ENCODE assay signal across 9 cellular contexts in genomic region chr19:4830332-4830731, GRCh38. TPM values are rescaled to one million over a fixed set of nuclear protein-coding genes. Genes with fewer than 3 reads are reported as not detected.
DNase-seq lines count a peak whose midpoint lies in the region; ATAC-seq and TF ChIP-seq lines count a peak whose summit lies in the region.
"Had no signal": no experiment of that assay in that cellular context is flagged by ENCODE, and none has a peak within 500 bp of the region (broad histone marks: within the 10 kb centered on the region; RNA-seq: fewer than 3 reads in every experiment).

No MANE protein-coding gene starts in this region.

- no peak overlapping the region for H2AFZ ChIP-seq in OCI-LY7 (ENCODE audit: low read length)

- no peaks in the 10 kb centered on the region for H3K36me3 ChIP-seq in CD4-positive, CD25-positive, alpha-beta regulatory T cell (ENCODE audit: control insufficient read depth, insufficient read depth, low read length)
- peaks cover 16% of the 10 kb centered on the region for H3K36me3 ChIP-seq in OCI-LY7 (ENCODE audit: insufficient read depth, low read length)
- H3K36me3 ChIP-seq in endodermal cell (ENCODE audit: control insufficient read depth, insufficient read depth, low read length): no peaks in the 10 kb centered on the region

- no peaks in the 10 kb centered on the region for H3K9me3 ChIP-seq in CD4-positive, CD25-positive, alpha-beta regulatory T cell (ENCODE audit: control insufficient read depth in 2 of 2, low read length in 2 of 2)
- no peaks in the 10 kb centered on the region for H3K9me3 ChIP-seq in OCI-LY7 (ENCODE audit: low read length)
- H3K9me3 ChIP-seq in endodermal cell (ENCODE audit: control insufficient read depth, low read length): no peaks in the 10 kb centered on the region

- H3K27ac ChIP-seq in CD4-positive, CD25-positive, alpha-beta regulatory T cell (ENCODE audit: insufficient read depth, low read length, poor library complexity, severe bottlenecking): peak overlapping the region; percentile 90
- H3K27ac ChIP-seq in OCI-LY7 (ENCODE audit: low read depth, low read length, poor library complexity, severe bottlenecking): peak overlapping the region; percentile 77
- no peak overlapping the region for H3K27ac ChIP-seq in endodermal cell (ENCODE audit: low read depth, low read length)

- no peaks in the 10 kb centered on the region for H3K9me3 Mint-ChIP-seq in CD4-positive, CD25-positive, alpha-beta regulatory T cell
- H3K9me3 Mint-ChIP-seq in endodermal cell: peaks cover 4% of the 10 kb centered on the region
- no peaks in the 10 kb centered on the region for H3K9me3 Mint-ChIP-seq in osteocyte (ENCODE audit: unreplicated experiment)

- no TSS peak for BruUV-seq in OCI-LY7 (replicated peaks; lab: Mats Ljungman, UMichigan)

- no peaks in the 10 kb centered on the region for H3K36me3 Mint-ChIP-seq in CD4-positive, CD25-positive, alpha-beta regulatory T cell
- H3K36me3 Mint-ChIP-seq in endodermal cell (ENCODE audit: low read depth) (no peaks in the 10 kb centered on the region), osteocyte (ENCODE audit: unreplicated experiment) (no peaks in the 10 kb centered on the region)

- H3K4me2 ChIP-seq in OCI-LY7 (ENCODE audit: low read length): peak overlapping the region; percentile 73

- H3K9ac ChIP-seq in endodermal cell (ENCODE audit: extremely low read depth, low read length, poor library complexity, severe bottlenecking): no peak overlapping the region

- POLR2A ChIA-PET in OCI-LY7 (lab: Charles Lee): interaction anchor here (1.7 kb wide), 1 partner anchor 19 kb away, joined by 7 read pairs; no protein-coding TSS in a partner anchor

- DNase-seq in CD4-positive, CD25-positive, alpha-beta regulatory T cell: no peak
- DNase-seq in OCI-LY7 (ENCODE audit: low spot score) (no peak), endodermal cell (no peak), osteocyte (ENCODE audit: extremely low spot score, unreplicated experiment) (no peak), NCI-H187 treated with DMSO at 0.1 percent for 48 hours (lab: John Stamatoyannopoulos, UW) (no peak), DMS153 (lab: John Stamatoyannopoulos, UW) (no peak), anterior cingulate cortex (lab: John Stamatoyannopoulos, UW) (no peak), NCI-H2029 treated with DMSO at 0.1 percent for 48 hours (lab: John Stamatoyannopoulos, UW) (no peak)
- DNase-seq: head of caudate nucleus had no signal

- H3K27ac Mint-ChIP-seq in CD4-positive, CD25-positive, alpha-beta regulatory T cell: peak overlapping the region; percentile 90 to 93 (median 93)
- H3K27ac Mint-ChIP-seq in endodermal cell (no peak overlapping the region), osteocyte (ENCODE audit: unreplicated experiment) (peak overlapping the region; percentile 76)

- H3K79me2 ChIP-seq in OCI-LY7 (ENCODE audit: insufficient read depth, low read depth, low read length): peaks cover 63% of the 10 kb centered on the region

- WGBS in endodermal cell (ENCODE audit: insufficient coverage in 1 of 2, insufficient read length in 1 of 2), 2 experiments: 91 to 100% methylated on average over 1 to 6 of the region's 6 CpGs

- H3K4me1 Mint-ChIP-seq in CD4-positive, CD25-positive, alpha-beta regulatory T cell: peaks cover 0 to 34% (median 17%) of the 10 kb centered on the region in 4 donors
- H3K4me1 Mint-ChIP-seq in endodermal cell (no peaks in the 10 kb centered on the region), osteocyte (ENCODE audit: unreplicated experiment) (peaks cover 20% of the 10 kb centered on the region)

- intact Hi-C loops in OCI-LY7 (cut with micrococcal nuclease; ENCODE audit: unreplicated experiment): no loop called here

- H3K27me3 Mint-ChIP-seq in CD4-positive, CD25-positive, alpha-beta regulatory T cell: no peaks in the 10 kb centered on the region
- peaks cover 19% of the 10 kb centered on the region for H3K27me3 Mint-ChIP-seq in endodermal cell (ENCODE audit: insufficient read depth)
- H3K27me3 Mint-ChIP-seq in osteocyte (ENCODE audit: unreplicated experiment): no peaks in the 10 kb centered on the region

- ATAC-seq in CD4-positive, CD25-positive, alpha-beta regulatory T cell (ENCODE audit: low read depth in 2 of 2): no peak

- peaks cover 27% of the 10 kb centered on the region for H3K4me1 ChIP-seq in CD4-positive, CD25-positive, alpha-beta regulatory T cell (ENCODE audit: control insufficient read depth, insufficient read depth, low read length, poor library complexity, severe bottlenecking)
- H3K4me1 ChIP-seq in OCI-LY7 (ENCODE audit: insufficient read depth, low read length, poor library complexity, severe bottlenecking) (peaks cover 46% of the 10 kb centered on the region), endodermal cell (ENCODE audit: control insufficient read depth, insufficient read depth, low read length) (no peaks in the 10 kb centered on the region)

- peak overlapping the region; percentile 92 to 94 (median 94) for H3K4me3 Mint-ChIP-seq in CD4-positive, CD25-positive, alpha-beta regulatory T cell
- H3K4me3 Mint-ChIP-seq in endodermal cell: peak overlapping the region; percentile 52
- H3K4me3 Mint-ChIP-seq in osteocyte (ENCODE audit: unreplicated experiment): peak overlapping the region; percentile 82

- no peaks in the 10 kb centered on the region for H4K20me1 ChIP-seq in OCI-LY7 (ENCODE audit: insufficient read depth, low read length)

- H3K9me2 ChIP-seq in OCI-LY7 (ENCODE audit: insufficient read depth, low read length): no peaks in the 10 kb centered on the region

- peak overlapping the region; percentile 88 for H3K4me3 ChIP-seq in CD4-positive, CD25-positive, alpha-beta regulatory T cell (ENCODE audit: low read depth, low read length)
- H3K4me3 ChIP-seq in OCI-LY7 (ENCODE audit: low read depth, low read length, poor library complexity, severe bottlenecking) (peak overlapping the region; percentile 76), endodermal cell (ENCODE audit: low read length) (no peak overlapping the region)

- CTCF ChIA-PET in OCI-LY7 (lab: Charles Lee; ENCODE audit: unreplicated experiment): no interaction called here

- no peaks in the 10 kb centered on the region for H3K27me3 ChIP-seq in CD4-positive, CD25-positive, alpha-beta regulatory T cell (ENCODE audit: control insufficient read depth, insufficient read depth, low read length)
- peaks cover 9% of the 10 kb centered on the region for H3K27me3 ChIP-seq in endodermal cell (ENCODE audit: control insufficient read depth, insufficient read depth, low read length, poor library complexity, severe bottlenecking)

- no peak for TF ChIP-seq CTCF in OCI-LY7 (conservative IDR thresholded peaks at IDR 0.05; ENCODE audit: low read length)
- TF ChIP-seq CTCF in endodermal cell (conservative IDR thresholded peaks at IDR 0.05): no peak
- no peak for TF ChIP-seq CTCF in osteocyte (IDR thresholded peaks at IDR 0.05)

RNA-seq across cellular contexts. Expression of gene TICAM1, which starts 1.2 kb away (rescaled TPM):
- total RNA-seq in CD4-positive, CD25-positive, alpha-beta regulatory T cell: 28.5 TPM
- polyA plus RNA-seq in CD4-positive, CD25-positive, alpha-beta regulatory T cell: 1 to 10 TPM; 3.3 to 9.0 (median 7.3) TPM
- total RNA-seq in OCI-LY7 (2014; rRNA removed; shearing (Covaris generic)): 4.9 and 6.8 TPM in 2 replicates
- total RNA-seq in OCI-LY7 (2022) (26.7 and 28.9 TPM in 2 replicates), endodermal cell (1 to 10 TPM; 2.9 to 4.6 TPM), osteocyte (6.2 and 6.6 TPM in 2 replicates)
- 1.1 TPM for polyA plus RNA-seq in endodermal cell (2013, experiment 1 of 2)
- 0.75 TPM for polyA plus RNA-seq in endodermal cell (2013, experiment 2 of 2)

RNA-seq across cellular contexts. Expression of gene PLIN3, which starts 37.1 kb away (rescaled TPM):
- 28.6 TPM for total RNA-seq in CD4-positive, CD25-positive, alpha-beta regulatory T cell
- 10 to 100 TPM; 26.5 to 35.6 (median 31.4) TPM for polyA plus RNA-seq in CD4-positive, CD25-positive, alpha-beta regulatory T cell
- 81.3 and 95.7 TPM in 2 replicates for total RNA-seq in OCI-LY7 (2014; rRNA removed; shearing (Covaris generic))
- 115 TPM in 2 replicates for total RNA-seq in OCI-LY7 (2022)
- total RNA-seq in endodermal cell: 10 to 100 TPM; 80.0 to 80.9 TPM
- polyA plus RNA-seq in endodermal cell (2013, experiment 1 of 2): 62.6 TPM
- polyA plus RNA-seq in endodermal cell (2013, experiment 2 of 2): 69.5 TPM
- 77.8 and 77.9 TPM in 2 replicates for total RNA-seq in osteocyte

RNA-seq across cellular contexts. Expression of gene FEM1A, which starts 38.8 kb away (rescaled TPM):
- total RNA-seq in CD4-positive, CD25-positive, alpha-beta regulatory T cell: 11.9 TPM
- polyA plus RNA-seq in CD4-positive, CD25-positive, alpha-beta regulatory T cell: 1 to 10 TPM; 2.2 to 4.0 (median 2.7) TPM
- total RNA-seq in OCI-LY7 (2014; rRNA removed; shearing (Covaris generic)): 11.5 and 17.5 TPM in 2 replicates
- total RNA-seq in OCI-LY7 (2022) (14.3 and 15.8 TPM in 2 replicates), endodermal cell (10 to 100 TPM; 15.8 to 16.0 TPM), osteocyte (12.0 and 13.2 TPM in 2 replicates)
- 7.3 TPM for polyA plus RNA-seq in endodermal cell (2013, experiment 1 of 2)
- 7.7 TPM for polyA plus RNA-seq in endodermal cell (2013, experiment 2 of 2)
